15 cellular contexts compared by ENCODE assay signal in genomic region chr12:50509009-50509663, GRCh38. TPM values are rescaled to one million over a fixed set of nuclear protein-coding genes. Genes with fewer than 3 reads are reported as not detected.
DNase-seq lines count a peak whose midpoint lies in the region; ATAC-seq and TF ChIP-seq lines count a peak whose summit lies in the region.
"Had no signal": no experiment of that assay in that cellular context is flagged by ENCODE, and none has a peak within 500 bp of the region (broad histone marks: within the 10 kb centered on the region; RNA-seq: fewer than 3 reads in every experiment).

No MANE protein-coding gene starts in this region.

- no peaks in the 10 kb centered on the region for H3K27me3 ChIP-seq in upper lobe of right lung
- H3K27me3 ChIP-seq in gastroesophageal sphincter, result no peaks in the 10 kb centered on the region
- H3K27me3 ChIP-seq: upper lobe of left lung had no signal

- H3K27ac Mint-ChIP-seq in activated naive CD4-positive, alpha-beta T cell treated with anti-CD3 and anti-CD28 coated beads, Interleukin-2, amount 50 U/mL, for 72 hours, result peak overlapping the region; percentile 95 to 96
- H3K27ac Mint-ChIP-seq in naive B cell, result peak overlapping the region; percentile 63 to 93 (median 84)

- ATAC-seq in activated naive CD4-positive, alpha-beta T cell treated with anti-CD3 and anti-CD28 coated beads, Interleukin-2, amount 50 U/mL, for 72 hours, result no peak
- ATAC-seq in naive B cell (ENCODE audit: low read depth in 2 of 2), result peak; percentile 16 to 27
- no peak for ATAC-seq in upper lobe of right lung
- ATAC-seq in gastroesophageal sphincter, result no peak
- no peak for ATAC-seq in HG03378 (IDR thresholded peaks at IDR 0.05; ENCODE audit: unreplicated experiment)
- ATAC-seq: left lobe of liver had no signal

- H3K9me3 ChIP-seq in upper lobe of right lung (no peaks in the 10 kb centered on the region), gastroesophageal sphincter (no peaks in the 10 kb centered on the region)
- H3K9me3 ChIP-seq: upper lobe of left lung had no signal

- no peak for TF ChIP-seq CTCF in upper lobe of right lung (IDR thresholded peaks at IDR 0.05)
- no peak for TF ChIP-seq CTCF in gastroesophageal sphincter (IDR thresholded peaks at IDR 0.05)

- H3K4me3 Mint-ChIP-seq in naive B cell, result peak overlapping the region; percentile 54 to 99 (median 84)

- H3K4me3 ChIP-seq in upper lobe of right lung (no peak overlapping the region), gastroesophageal sphincter (no peak overlapping the region)
- H3K4me3 ChIP-seq: upper lobe of left lung had no signal

- peaks cover 50 to 81% (median 64%) of the 10 kb centered on the region in 3 donors for H3K4me1 Mint-ChIP-seq in naive B cell

- H3K4me1 ChIP-seq in upper lobe of right lung (peaks cover 50% of the 10 kb centered on the region), gastroesophageal sphincter (peaks cover 0 to 72% (median 6%) of the 10 kb centered on the region in 3 donors)

- DNase-seq in CD1c-positive myeloid dendritic cell (ENCODE audit: extremely low spot score) (peak; percentile 41), Kasumi-1 (lab: John Stamatoyannopoulos, UW) (peak; percentile 54 to 68), naive B cell (no peak), upper lobe of right lung (no peak), hippocampal formation (lab: John Stamatoyannopoulos, UW) (no peak)
- DNase-seq in activated naive CD4-positive, alpha-beta T cell treated with anti-CD3 and anti-CD28 coated beads, Interleukin-2, amount 50 U/mL, for 72 hours (ENCODE audit: low spot score in 2 of 2), result no peak
- DNase-seq: activated CD4-positive, alpha-beta T cell treated with anti-CD3 and anti-CD28 coated beads, Interleukin-2, amount 50 U/mL, for 48 hours; Karpas-422; NCI-H446 treated with DMSO at 0.1 percent for 48 hours; Right ventricle myocardium superior; upper lobe of left lung had no signal

- WGBS in gastroesophageal sphincter (ENCODE audit: low coverage in 1 of 2), 2 donors, result 66 to 70% methylated on average over 7 of the region's 7 CpGs

- TF ChIP-seq EP300 in gastroesophageal sphincter (IDR thresholded peaks at IDR 0.05), result no peak

- H3K27me3 Mint-ChIP-seq in naive B cell, result no peaks in the 10 kb centered on the region

- intact Hi-C loops in upper lobe of right lung (cut with DNase I), result loop anchor here (10.0 kb wide), 1 partner anchor 126 kb away; no protein-coding TSS in a partner anchor

- H3K27ac ChIP-seq in upper lobe of right lung (no peak overlapping the region), gastroesophageal sphincter (peak overlapping the region in 1 of 4 donors; percentile 27)
- H3K27ac ChIP-seq: parathyroid adenoma had no signal

- TF ChIP-seq POLR2A in gastroesophageal sphincter (IDR thresholded peaks at IDR 0.05), result no peak

- H3K36me3 Mint-ChIP-seq in activated naive CD4-positive, alpha-beta T cell treated with anti-CD3 and anti-CD28 coated beads, Interleukin-2, amount 50 U/mL, for 72 hours, result peaks cover 6 to 18% of the 10 kb centered on the region in 2 donors
- peaks cover 0 to 2% of the 10 kb centered on the region in 2 donors for H3K36me3 Mint-ChIP-seq in naive B cell

- no peaks in the 10 kb centered on the region for H3K9me3 Mint-ChIP-seq in activated naive CD4-positive, alpha-beta T cell treated with anti-CD3 and anti-CD28 coated beads, Interleukin-2, amount 50 U/mL, for 72 hours
- no peaks in the 10 kb centered on the region for H3K9me3 Mint-ChIP-seq in naive B cell

- H3K36me3 ChIP-seq in upper lobe of right lung, result no peaks in the 10 kb centered on the region
- H3K36me3 ChIP-seq in gastroesophageal sphincter, result no peaks in the 10 kb centered on the region
- H3K36me3 ChIP-seq: upper lobe of left lung had no signal

RNA-seq across cellular contexts. Expression of gene DIP2B, which starts 4.4 kb away (rescaled TPM):
- 10 to 100 TPM; 33.8 to 39.9 TPM for total RNA-seq in activated naive CD4-positive, alpha-beta T cell treated with anti-CD3 and anti-CD28 coated beads, Interleukin-2, amount 50 U/mL, for 72 hours
- polyA plus RNA-seq in naive B cell (ENCODE audit: low read depth in 6 of 6), result 10 to 100 TPM; 13.4 to 26.7 (median 18.1) TPM
- total RNA-seq in upper lobe of right lung (28.6 TPM), gastroesophageal sphincter (10 to 100 TPM; 19.8 to 25.9 (median 23.8) TPM)

Comparison
In these comparisons a context has a peak if more than half of its experiments do, and no peak if none do; other contexts are left out.
1. DNase-seq: peak in CD1c-positive myeloid dendritic cell (single experiment) and Kasumi-1 (2 of 2); none in activated naive CD4-positive, alpha-beta T cell treated with anti-CD3 and anti-CD28 coated beads, Interleukin-2, amount 50 U/mL, for 72 hours (0 of 2), naive B cell (single experiment), upper lobe of right lung (single experiment) and hippocampal formation (0 of 2).
2. ATAC-seq: peak in naive B cell (2 of 2); none in activated naive CD4-positive, alpha-beta T cell treated with anti-CD3 and anti-CD28 coated beads, Interleukin-2, amount 50 U/mL, for 72 hours (0 of 2), upper lobe of right lung (single experiment), gastroesophageal sphincter (single experiment) and HG03378 (single experiment).